In genomic region chr20:17281478-17281877, GRCh38 we compare ENCODE assay signal across 9 cellular contexts. TPM values are rescaled to one million over a fixed set of nuclear protein-coding genes. Genes with fewer than 3 reads are reported as not detected.
DNase-seq lines count a peak whose midpoint lies in the region; ATAC-seq and FAIRE-seq lines count a peak whose summit lies in the region.
"Had no signal": no experiment of that assay in that cellular context is flagged by ENCODE, and none has a peak within 500 bp of the region (broad histone marks: within the 10 kb centered on the region; RNA-seq: fewer than 3 reads in every experiment).

No MANE protein-coding gene starts in this region.

- H3K27ac ChIP-seq in small intestine (ENCODE audit: low read depth in 1 of 2, low read length in 1 of 2), result no peak overlapping the region

- no peaks in the 10 kb centered on the region for H3K36me3 Mint-ChIP-seq in activated CD8-positive, alpha-beta memory T cell treated with anti-CD3 and anti-CD28 coated beads, Interleukin-2, amount 10 ng/mL, durations not matched to agents 7 days and 5 days
- H3K36me3 Mint-ChIP-seq in naive thymus-derived CD8-positive, alpha-beta T cell, result peaks cover 0 to 3% (median 0%) of the 10 kb centered on the region in 3 donors

- no peaks in the 10 kb centered on the region for H3K36me3 ChIP-seq in small intestine (ENCODE audit: control insufficient read depth in 2 of 2, insufficient read depth in 2 of 2, low read length in 2 of 2)

- H3K4me3 Mint-ChIP-seq in activated CD8-positive, alpha-beta memory T cell treated with anti-CD3 and anti-CD28 coated beads, Interleukin-2, amount 10 ng/mL, durations not matched to agents 7 days and 5 days, result no peak overlapping the region
- H3K4me3 Mint-ChIP-seq in naive thymus-derived CD8-positive, alpha-beta T cell, result no peak overlapping the region

- DNase-seq in activated CD8-positive, alpha-beta memory T cell treated with anti-CD3 and anti-CD28 coated beads, Interleukin-2, amount 50 U/mL, for 48 hours, result peak; percentile 54
- no peak for DNase-seq in activated CD8-positive, alpha-beta memory T cell treated with anti-CD3 and anti-CD28 coated beads, Interleukin-2, amount 10 ng/mL, durations not matched to agents 7 days and 5 days
- DNase-seq in NCI-H1092 treated with DMSO at 0.1 percent for 48 hours (lab: John Stamatoyannopoulos, UW) (peak; percentile 24), cerebellar cortex (ENCODE audit: low spot score) (peak; percentile 33), small intestine (peak; percentile 27), retina (no peak), NCI-H1048 (lab: John Stamatoyannopoulos, UW) (no peak)
- DNase-seq in naive thymus-derived CD8-positive, alpha-beta T cell, result no peak

- H3K27ac Mint-ChIP-seq in activated CD8-positive, alpha-beta memory T cell treated with anti-CD3 and anti-CD28 coated beads, Interleukin-2, amount 10 ng/mL, durations not matched to agents 7 days and 5 days, result no peak overlapping the region
- H3K27ac Mint-ChIP-seq in naive thymus-derived CD8-positive, alpha-beta T cell, result no peak overlapping the region

- no peaks in the 10 kb centered on the region for H3K27me3 Mint-ChIP-seq in activated CD8-positive, alpha-beta memory T cell treated with anti-CD3 and anti-CD28 coated beads, Interleukin-2, amount 10 ng/mL, durations not matched to agents 7 days and 5 days
- peaks cover 0 to 8% (median 0%) of the 10 kb centered on the region in 5 donors for H3K27me3 Mint-ChIP-seq in naive thymus-derived CD8-positive, alpha-beta T cell

- no peaks in the 10 kb centered on the region for H3K9me3 ChIP-seq in small intestine (ENCODE audit: control insufficient read depth, low read depth)

- no peaks in the 10 kb centered on the region for H3K4me1 Mint-ChIP-seq in activated CD8-positive, alpha-beta memory T cell treated with anti-CD3 and anti-CD28 coated beads, Interleukin-2, amount 10 ng/mL, durations not matched to agents 7 days and 5 days
- no peaks in the 10 kb centered on the region for H3K4me1 Mint-ChIP-seq in naive thymus-derived CD8-positive, alpha-beta T cell

- CTCF ChIA-PET in activated CD8-positive, alpha-beta memory T cell treated with anti-CD3 and anti-CD28 coated beads, Interleukin-2, amount 10 ng/mL, durations not matched to agents 7 days and 5 days (lab: Charles Lee), result no interaction called here

- ATAC-seq in activated CD8-positive, alpha-beta memory T cell treated with anti-CD3 and anti-CD28 coated beads, Interleukin-2, amount 10 ng/mL, durations not matched to agents 7 days and 5 days, result no peak
- no peak for ATAC-seq in naive thymus-derived CD8-positive, alpha-beta T cell
- ATAC-seq: Right ventricle myocardium inferior had no signal

- FAIRE-seq in small intestine (lab: Jason Lieb, UNC), result no peak

- no peaks in the 10 kb centered on the region for H3K27me3 ChIP-seq in small intestine (ENCODE audit: control insufficient read depth in 2 of 2, insufficient read depth in 2 of 2, low read length in 2 of 2)

- H3K4me3 ChIP-seq in small intestine (ENCODE audit: low read depth in 1 of 2, low read length in 2 of 2), result no peak overlapping the region

- H3K9me3 Mint-ChIP-seq in activated CD8-positive, alpha-beta memory T cell treated with anti-CD3 and anti-CD28 coated beads, Interleukin-2, amount 10 ng/mL, durations not matched to agents 7 days and 5 days (ENCODE audit: low read depth), result peaks cover 3% of the 10 kb centered on the region
- H3K9me3 Mint-ChIP-seq in naive thymus-derived CD8-positive, alpha-beta T cell, result peaks cover 0 to 24% (median 8%) of the 10 kb centered on the region in 9 donors

- POLR2A ChIA-PET in naive thymus-derived CD8-positive, alpha-beta T cell (lab: Charles Lee), result no interaction called here

- no peaks in the 10 kb centered on the region for H3K4me1 ChIP-seq in small intestine (ENCODE audit: control insufficient read depth in 2 of 2, insufficient read depth in 1 of 2, low read depth in 1 of 2, low read length in 1 of 2)

RNA-seq across cellular contexts. Expression of gene PCSK2, which starts 54.6 kb away (rescaled TPM):
- total RNA-seq in activated CD8-positive, alpha-beta memory T cell treated with anti-CD3 and anti-CD28 coated beads, Interleukin-2, amount 10 ng/mL, durations not matched to agents 7 days and 5 days, result not detected
- polyA plus RNA-seq in small intestine, result 1 to 10 TPM in 1 of 3 donors, under 1 TPM in 2; 0.27 to 2.6 (median 0.45) TPM
- not detected for total RNA-seq in naive thymus-derived CD8-positive, alpha-beta T cell
- not detected for polyA plus RNA-seq in naive thymus-derived CD8-positive, alpha-beta T cell

Comparison
In these comparisons a context has a peak if more than half of its experiments do, and no peak if none do; other contexts are left out.
1. DNase-seq: peak in activated CD8-positive, alpha-beta memory T cell treated with anti-CD3 and anti-CD28 coated beads, Interleukin-2, amount 50 U/mL, for 48 hours (single experiment), NCI-H1092 treated with DMSO at 0.1 percent for 48 hours (single experiment), cerebellar cortex (single experiment) and small intestine (single experiment); none in activated CD8-positive, alpha-beta memory T cell treated with anti-CD3 and anti-CD28 coated beads, Interleukin-2, amount 10 ng/mL, durations not matched to agents 7 days and 5 days (single experiment), naive thymus-derived CD8-positive, alpha-beta T cell (0 of 10), retina (single experiment) and NCI-H1048 (single experiment).